8 cellular contexts compared by ENCODE assay signal in the genomic region with DNA sequence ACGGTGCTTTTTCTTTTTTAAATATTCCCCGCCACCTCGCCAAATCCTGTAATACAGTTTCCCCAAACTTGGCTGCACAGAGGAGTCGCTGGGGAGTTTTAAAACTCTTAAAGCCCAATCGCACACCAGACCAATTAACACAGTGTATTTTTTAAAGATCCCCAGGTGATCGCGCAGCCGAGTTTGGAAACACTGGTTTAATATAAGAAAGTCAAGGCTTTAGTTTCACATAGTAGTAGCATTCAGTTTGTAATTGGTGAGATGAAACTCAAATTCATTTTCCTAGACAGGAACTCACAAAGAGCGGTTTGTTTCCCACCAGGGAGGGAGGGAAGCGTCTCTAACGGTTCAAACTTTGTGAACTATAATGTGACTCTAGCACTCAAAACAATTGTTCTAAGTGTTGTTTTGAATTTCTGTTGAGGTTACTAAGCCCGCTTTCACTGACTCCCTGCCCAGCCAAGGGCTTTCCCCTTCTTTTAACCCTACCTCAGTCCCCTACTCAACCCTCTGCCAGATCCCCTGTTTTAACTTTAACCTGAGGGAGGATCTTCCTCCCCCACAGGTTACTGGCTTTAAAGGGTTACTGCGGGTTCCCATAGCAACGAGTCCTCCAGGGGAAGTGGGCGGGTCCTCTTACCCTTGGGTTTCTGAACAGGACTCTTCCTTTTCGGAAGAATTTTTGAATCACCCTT. TPM values are rescaled to one million over a fixed set of nuclear protein-coding genes. Genes with fewer than 3 reads are reported as not detected.
DNase-seq lines count a peak whose midpoint lies in the region; ATAC-seq and TF ChIP-seq lines count a peak whose summit lies in the region.

No MANE protein-coding gene starts in this region.

- H3K9me3 Mint-ChIP-seq in MCF 10A (ENCODE audit: unreplicated experiment) = no peaks in the 10 kb centered on the region

- peaks cover 56% of the 10 kb centered on the region for H3K79me2 ChIP-seq in Loucy (ENCODE audit: insufficient read depth, low read length)

- no peaks in the 10 kb centered on the region for H3K36me3 ChIP-seq in Loucy (ENCODE audit: insufficient read depth, low read length)
- no peaks in the 10 kb centered on the region for H3K36me3 ChIP-seq in iPS-20b (ENCODE audit: insufficient read depth, low read depth, low read length)

- CTCF ChIA-PET in MCF 10A (lab: Yijun Ruan, JAX) = interaction anchor here (0.5 to 1.4 kb wide), 2 partner anchors 32 to 39 kb away, joined by 3 read pairs; no protein-coding TSS in a partner anchor

- H3K4me3 Mint-ChIP-seq in MCF 10A (ENCODE audit: unreplicated experiment) = peak overlapping the region; percentile 76

- peak overlapping the region; percentile 87 for H3K4me2 ChIP-seq in Loucy (ENCODE audit: low read depth, low read length, poor library complexity, severe bottlenecking)

- no peaks in the 10 kb centered on the region for H3K27me3 ChIP-seq in Loucy (ENCODE audit: insufficient read depth, low read length, poor library complexity, severe bottlenecking)
- H3K27me3 ChIP-seq in iPS-20b (ENCODE audit: insufficient read depth, low read length) = peaks cover 14% of the 10 kb centered on the region

- H3K4me1 ChIP-seq in Loucy (ENCODE audit: insufficient read depth, low read length, poor library complexity, severe bottlenecking) (peaks cover 31% of the 10 kb centered on the region), iPS-20b (ENCODE audit: insufficient read depth, low read length) (peaks cover 28% of the 10 kb centered on the region; the same call in 1 of the 2 replicates)

- H3K4me3 ChIP-seq in Loucy (ENCODE audit: low read length, poor library complexity, severe bottlenecking) = peak overlapping the region; percentile 98
- peak overlapping the region; percentile 93 for H3K4me3 ChIP-seq in iPS-20b (ENCODE audit: low read length)
- peak overlapping the region; percentile 73 for H3K4me3 ChIP-seq in skeletal muscle cell (ENCODE audit: low read depth, low read length)

- peak overlapping the region; percentile 71 for H3K27ac ChIP-seq in iPS-20b (ENCODE audit: low read length)

- peak overlapping the region; percentile 94 for H3K9ac ChIP-seq in Loucy (ENCODE audit: low read depth, low read length, poor library complexity, severe bottlenecking)
- peak overlapping the region; percentile 89 for H3K9ac ChIP-seq in iPS-20b (ENCODE audit: low read depth, low read length)

- no peaks in the 10 kb centered on the region for H3K27me3 Mint-ChIP-seq in MCF 10A (ENCODE audit: insufficient read depth, unreplicated experiment)

- intact Hi-C loops in MCF 10A (cut with micrococcal nuclease) = loop anchor here (2.0 to 5.0 kb wide), 3 partner anchors 41 to 195 kb away; no protein-coding TSS in a partner anchor

- H4K20me1 ChIP-seq in Loucy (ENCODE audit: insufficient read depth, low read length, poor library complexity, severe bottlenecking) = peaks cover 38% of the 10 kb centered on the region

- peak overlapping the region; percentile 87 for H3K27ac Mint-ChIP-seq in MCF 10A (ENCODE audit: low read depth, unreplicated experiment)

- no peaks in the 10 kb centered on the region for H3K36me3 Mint-ChIP-seq in MCF 10A (ENCODE audit: insufficient read depth, unreplicated experiment)

- TF ChIP-seq CTCF in Loucy (conservative IDR thresholded peaks at IDR 0.05; ENCODE audit: low read length) (no peak), MCF 10A (IDR thresholded peaks at IDR 0.05; ENCODE audit: unreplicated experiment) (no peak)

- ATAC-seq in GM21447 (IDR thresholded peaks at IDR 0.05; ENCODE audit: unreplicated experiment) (peak; percentile 79), HG03565 (IDR thresholded peaks at IDR 0.05; ENCODE audit: unreplicated experiment) (no peak)

- no peaks in the 10 kb centered on the region for H3K9me3 ChIP-seq in Loucy (ENCODE audit: insufficient read depth, low read depth, low read length)
- H3K9me3 ChIP-seq in iPS-20b (ENCODE audit: insufficient read depth, low read depth, low read length) = no peaks in the 10 kb centered on the region

- H3K4me1 Mint-ChIP-seq in MCF 10A (ENCODE audit: insufficient read depth, unreplicated experiment) = peaks cover 26% of the 10 kb centered on the region

- H3K9me2 ChIP-seq in Loucy (replicated peaks; ENCODE audit: low read depth, low read length) = no peaks in the 10 kb centered on the region

- H3F3A ChIP-seq in Loucy (ENCODE audit: low read depth) = no peaks in the 10 kb centered on the region; the same call in 1 of the 2 replicates

- H2AFZ ChIP-seq in Loucy (ENCODE audit: low read length) = peak overlapping the region; percentile 81

- BruUV-seq in MCF 10A (replicated peaks; lab: Mats Ljungman, UMichigan) = no TSS peak

- DNase-seq in COLO668 (lab: John Stamatoyannopoulos, UW; ENCODE audit: unreplicated experiment) = peak; percentile 73
- peak; percentile 88 for DNase-seq in SIG-M5 treated with dmso at 0.1 percent for 504 hours (lab: John Stamatoyannopoulos, UW; ENCODE audit: unreplicated experiment)
- peak; percentile 83 for DNase-seq in MCF 10A (ENCODE audit: unreplicated experiment)
- no peak for DNase-seq in skeletal muscle cell (ENCODE audit: low read depth)

- POLR2A ChIA-PET in MCF 10A (lab: Yijun Ruan, JAX) = interaction anchor here (0.6 to 3.8 kb wide), 10 partner anchors 9 to 196 kb away, joined by 3 to 22 read pairs (median 4); no protein-coding TSS in a partner anchor

RNA-seq across cellular contexts. Expression of gene BTBD3, which starts 25.7 kb away (rescaled TPM):
- total RNA-seq in MCF 10A (2022) = 21.6 and 21.8 TPM in 2 replicates
